14 cellular contexts compared by ENCODE assay signal in the genomic region with DNA sequence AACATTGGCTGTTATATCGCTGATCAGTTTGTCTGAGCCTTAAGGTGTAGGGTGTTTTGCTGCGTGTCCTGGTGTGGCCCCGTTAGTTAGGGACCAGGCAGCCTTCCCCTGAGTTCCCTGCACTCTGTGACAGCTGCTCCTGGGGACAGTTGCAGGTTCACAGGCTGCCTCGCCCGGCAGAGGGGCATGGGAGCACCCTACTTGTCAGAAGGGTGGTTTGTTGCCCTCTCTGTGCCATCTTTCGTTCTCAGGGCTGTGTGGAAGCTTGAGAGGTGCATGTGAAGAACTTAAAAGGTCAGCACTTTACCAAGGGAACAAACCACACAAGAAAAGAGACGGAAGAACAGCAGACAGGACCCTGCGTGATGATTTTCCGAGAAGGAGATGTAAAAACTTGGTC.
DNase-seq lines count a peak whose midpoint lies in the region; ATAC-seq, FAIRE-seq and TF ChIP-seq lines count a peak whose summit lies in the region.
"Had no signal": no experiment of that assay in that cellular context is flagged by ENCODE, and none has a peak within 500 bp of the region (broad histone marks: within the 10 kb centered on the region; RNA-seq: fewer than 3 reads in every experiment).

No MANE protein-coding gene starts in this region.

- CTCF ChIA-PET in A549 (lab: Yijun Ruan, JAX): interaction anchor here (1.1 kb wide), 1 partner anchor 12 kb away, joined by 4 read pairs; no protein-coding TSS in a partner anchor
- CTCF ChIA-PET in CD4-positive, alpha-beta T cell (lab: Charles Lee): no interaction called here
- CTCF ChIA-PET in naive thymus-derived CD4-positive, alpha-beta T cell (lab: Charles Lee): interaction anchor here (0.6 kb wide), 1 partner anchor 88 kb away, joined by 3 read pairs; no protein-coding TSS in a partner anchor

- peaks cover 15% of the 10 kb centered on the region for H3K4me1 ChIP-seq in A549
- peaks cover 24 to 67% of the 10 kb centered on the region in 2 donors for H3K4me1 ChIP-seq in naive thymus-derived CD4-positive, alpha-beta T cell (ENCODE audit: control insufficient read depth in 2 of 2, insufficient read depth in 2 of 2, low read length in 2 of 2)

- DNase-seq in A549 (ENCODE audit: low read depth in 1 of 2, low spot score in 1 of 2) (no peak), A172 (ENCODE audit: low spot score) (no peak), RCC 7860 (ENCODE audit: low spot score) (no peak), NCI-H82 treated with DMSO at 0.1 percent for 48 hours (lab: John Stamatoyannopoulos, UW; ENCODE audit: unreplicated experiment) (no peak), hepatic stellate cell (ENCODE audit: low spot score) (no peak)
- peak in 2 of 10 experiments; percentile 20 to 37 for DNase-seq in CD4-positive, alpha-beta T cell
- no peak for DNase-seq in activated T-helper 2 cell treated with anti-CD3 and anti-CD28 coated beads, Interferon-gamma antibody, Interleukin-2, Interleukin-4, amounts not matched to agents 10 μg/mL and 5 μg/mL and 100 μg/mL, durations not matched to agents 14 hours and 24 hours and 36 hours (ENCODE audit: low spot score)
- peak in 1 of 9 donors; percentile 13 for DNase-seq in naive thymus-derived CD4-positive, alpha-beta T cell
- DNase-seq: activated B cell treated with CpG ODN at 0.5 μM for 24 hours, GDM1, KG1, PC-9 had no signal

- H3K9me3 ChIP-seq in A549: no peaks in the 10 kb centered on the region
- H3K9me3 ChIP-seq in CD4-positive, alpha-beta T cell (ENCODE audit: control insufficient read depth, low read length): no peaks in the 10 kb centered on the region
- H3K9me3 ChIP-seq in naive thymus-derived CD4-positive, alpha-beta T cell (ENCODE audit: control insufficient read depth in 2 of 3, low read length in 3 of 3): no peaks in the 10 kb centered on the region
- H3K9me3 ChIP-seq: adrenal gland had no signal

- peak overlapping the region; percentile 90 for H3K27ac Mint-ChIP-seq in CD4-positive, alpha-beta T cell
- peak overlapping the region; percentile 93 for H3K27ac Mint-ChIP-seq in activated T-helper 2 cell treated with anti-CD3 and anti-CD28 coated beads, Interferon-gamma antibody, Interleukin-2, Interleukin-4, amounts not matched to agents 10 μg/mL and 5 μg/mL and 100 μg/mL, durations not matched to agents 14 hours and 24 hours and 36 hours
- peak overlapping the region; percentile 92 to 99 (median 96) for H3K27ac Mint-ChIP-seq in naive thymus-derived CD4-positive, alpha-beta T cell
- H3K27ac Mint-ChIP-seq: activated B cell treated with CpG ODN at 0.5 μM for 24 hours had no signal

- WGBS in A549 (ENCODE audit: missing lambda C conversion rate): 85% methylated on average over 9 of the region's 9 CpGs

- H3K4me1 Mint-ChIP-seq in CD4-positive, alpha-beta T cell (ENCODE audit: low read depth): peaks cover 82% of the 10 kb centered on the region
- H3K4me1 Mint-ChIP-seq in activated T-helper 2 cell treated with anti-CD3 and anti-CD28 coated beads, Interferon-gamma antibody, Interleukin-2, Interleukin-4, amounts not matched to agents 10 μg/mL and 5 μg/mL and 100 μg/mL, durations not matched to agents 14 hours and 24 hours and 36 hours (ENCODE audit: low read depth): peaks cover 80% of the 10 kb centered on the region
- H3K4me1 Mint-ChIP-seq in naive thymus-derived CD4-positive, alpha-beta T cell: peaks cover 39 to 87% (median 81%) of the 10 kb centered on the region in 7 donors

- no peak for TF ChIP-seq CTCF in A549 (IDR thresholded peaks at IDR 0.05)
- TF ChIP-seq CTCF in CD4-positive, alpha-beta T cell (IDR thresholded peaks at IDR 0.05): no peak

- no peak for ATAC-seq in A549
- no peak for ATAC-seq in CD4-positive, alpha-beta T cell (ENCODE audit: poor library complexity)
- no peak for ATAC-seq in naive thymus-derived CD4-positive, alpha-beta T cell

- no peaks in the 10 kb centered on the region for H3K27me3 ChIP-seq in CD4-positive, alpha-beta T cell (ENCODE audit: control insufficient read depth, insufficient read depth, low read length)
- H3K27me3 ChIP-seq in naive thymus-derived CD4-positive, alpha-beta T cell (ENCODE audit: control insufficient read depth in 2 of 2, insufficient read depth in 2 of 2, low read length in 2 of 2): no peaks in the 10 kb centered on the region
- H3K27me3 ChIP-seq: adrenal gland had no signal

- no peak overlapping the region for H3K4me3 ChIP-seq in A549
- H3K4me3 ChIP-seq in naive thymus-derived CD4-positive, alpha-beta T cell (ENCODE audit: low read length): no peak overlapping the region
- H3K4me3 ChIP-seq: adrenal gland, PC-9 had no signal

- H3K9me3 Mint-ChIP-seq in CD4-positive, alpha-beta T cell: no peaks in the 10 kb centered on the region
- no peaks in the 10 kb centered on the region for H3K9me3 Mint-ChIP-seq in activated T-helper 2 cell treated with anti-CD3 and anti-CD28 coated beads, Interferon-gamma antibody, Interleukin-2, Interleukin-4, amounts not matched to agents 10 μg/mL and 5 μg/mL and 100 μg/mL, durations not matched to agents 14 hours and 24 hours and 36 hours
- peaks cover 0 to 2% (median 0%) of the 10 kb centered on the region in 11 donors for H3K9me3 Mint-ChIP-seq in naive thymus-derived CD4-positive, alpha-beta T cell
- H3K9me3 Mint-ChIP-seq: activated B cell treated with CpG ODN at 0.5 μM for 24 hours had no signal

- POLR2A ChIA-PET in A549 (lab: Yijun Ruan, JAX): no interaction called here
- POLR2A ChIA-PET in CD4-positive, alpha-beta T cell (lab: Charles Lee): interaction anchor here (0.7 to 2.2 kb wide), 5 partner anchors 11 to 162 kb away, joined by 3 to 10 read pairs (median 3); no protein-coding TSS in a partner anchor
- POLR2A ChIA-PET in naive thymus-derived CD4-positive, alpha-beta T cell (lab: Charles Lee): interaction anchor here (0.6 to 1.6 kb wide), 3 partner anchors 12 to 160 kb away, joined by 3 to 4 read pairs (median 3); a partner anchor contains a TSS

- H3K27me3 Mint-ChIP-seq in CD4-positive, alpha-beta T cell: no peaks in the 10 kb centered on the region
- H3K27me3 Mint-ChIP-seq in activated T-helper 2 cell treated with anti-CD3 and anti-CD28 coated beads, Interferon-gamma antibody, Interleukin-2, Interleukin-4, amounts not matched to agents 10 μg/mL and 5 μg/mL and 100 μg/mL, durations not matched to agents 14 hours and 24 hours and 36 hours (ENCODE audit: low read depth): no peaks in the 10 kb centered on the region
- no peaks in the 10 kb centered on the region for H3K27me3 Mint-ChIP-seq in naive thymus-derived CD4-positive, alpha-beta T cell
- H3K27me3 Mint-ChIP-seq: activated B cell treated with CpG ODN at 0.5 μM for 24 hours had no signal

- no peak for TF ChIP-seq EP300 in A549 (IDR thresholded peaks at IDR 0.05)

- intact Hi-C loops in CD4-positive, alpha-beta T cell (cut with DNase I, micrococcal nuclease): loop anchor here (5.0 to 10.0 kb wide), 5 partner anchors 96 to 747 kb away; no protein-coding TSS in a partner anchor
- intact Hi-C loops in activated T-helper 2 cell treated with anti-CD3 and anti-CD28 coated beads, Interferon-gamma antibody, Interleukin-2, Interleukin-4, amounts not matched to agents 10 μg/mL and 5 μg/mL and 100 μg/mL, durations not matched to agents 14 hours and 24 hours and 36 hours (cut with micrococcal nuclease): loop anchor here (5.0 kb wide), 4 partner anchors 199 to 431 kb away; a partner anchor contains a TSS
- intact Hi-C loops in naive thymus-derived CD4-positive, alpha-beta T cell (cut with micrococcal nuclease): loop anchor here in 1 of 2 donors (5.0 to 10.0 kb wide), 4 partner anchors 241 to 1526 kb away; a partner anchor contains a TSS

- H3K4me2 ChIP-seq in A549: no peak overlapping the region
- H3K4me2 ChIP-seq: PC-9 had no signal

- no peaks in the 10 kb centered on the region for H3K36me3 ChIP-seq in naive thymus-derived CD4-positive, alpha-beta T cell (ENCODE audit: control insufficient read depth in 2 of 3, insufficient read depth in 3 of 3, low read length in 3 of 3)
- H3K36me3 ChIP-seq: adrenal gland had no signal

- FAIRE-seq in A549 (lab: Jason Lieb, UNC): no peak
- no peak for FAIRE-seq in RCC 7860 (lab: Jason Lieb, UNC)
- FAIRE-seq: GM18507 had no signal

- TF ChIP-seq POLR2A in A549 (IDR thresholded peaks at IDR 0.05; ENCODE audit: low read length): no peak

- H3K36me3 Mint-ChIP-seq in CD4-positive, alpha-beta T cell (ENCODE audit: low read depth): peaks cover 12% of the 10 kb centered on the region
- no peaks in the 10 kb centered on the region for H3K36me3 Mint-ChIP-seq in activated T-helper 2 cell treated with anti-CD3 and anti-CD28 coated beads, Interferon-gamma antibody, Interleukin-2, Interleukin-4, amounts not matched to agents 10 μg/mL and 5 μg/mL and 100 μg/mL, durations not matched to agents 14 hours and 24 hours and 36 hours (ENCODE audit: low read depth)
- H3K36me3 Mint-ChIP-seq in naive thymus-derived CD4-positive, alpha-beta T cell: peaks cover 0 to 2% (median 0%) of the 10 kb centered on the region in 5 donors

- H3K27ac ChIP-seq in A549: no peak overlapping the region
- H3K27ac ChIP-seq in CD4-positive, alpha-beta T cell (ENCODE audit: low read depth, low read length): peak overlapping the region; percentile 89
- H3K27ac ChIP-seq in naive thymus-derived CD4-positive, alpha-beta T cell (ENCODE audit: low read depth, low read length): peak overlapping the region; percentile 83
- H3K27ac ChIP-seq: PC-9 had no signal

- TF ChIP-seq RAD21 in A549 (conservative IDR thresholded peaks at IDR 0.05 in 1 of 2, IDR thresholded peaks at IDR 0.05 in 1 of 2): no peak

- peak overlapping the region; percentile 59 for H3K4me3 Mint-ChIP-seq in CD4-positive, alpha-beta T cell
- H3K4me3 Mint-ChIP-seq in activated T-helper 2 cell treated with anti-CD3 and anti-CD28 coated beads, Interferon-gamma antibody, Interleukin-2, Interleukin-4, amounts not matched to agents 10 μg/mL and 5 μg/mL and 100 μg/mL, durations not matched to agents 14 hours and 24 hours and 36 hours (ENCODE audit: low read depth): peak overlapping the region; percentile 44
- H3K4me3 Mint-ChIP-seq in naive thymus-derived CD4-positive, alpha-beta T cell: peak overlapping the region; percentile 3 to 81 (median 61)
- H3K4me3 Mint-ChIP-seq: activated B cell treated with CpG ODN at 0.5 μM for 24 hours had no signal

TF ChIP-seq in A549, 52 proteins besides CTCF, POLR2A, EP300 and RAD21:
- TF ChIP-seq FOSB (CRISPR knock-in tag; IDR thresholded peaks at IDR 0.05) (no peak), MAFK (IDR thresholded peaks at IDR 0.05; ENCODE audit: partially characterized antibody) (peak; percentile 52)

Comparison
In these comparisons a context has a peak if more than half of its experiments do, and no peak if none do; other contexts are left out.
1. H3K27ac ChIP-seq: peak in CD4-positive, alpha-beta T cell (single experiment) and naive thymus-derived CD4-positive, alpha-beta T cell (single experiment); none in A549 (0 of 2).
2. Peak in every context shown above with its lines, with median percentiles within 50 percentile points of each other: H3K27ac Mint-ChIP-seq and H3K4me3 Mint-ChIP-seq.